8 cellular contexts compared by ENCODE assay signal in genomic region chr18:34787931-34788532, GRCh38.
DNase-seq lines count a peak whose midpoint lies in the region; ATAC-seq and TF ChIP-seq lines count a peak whose summit lies in the region.

No MANE protein-coding gene starts in this region.

- H3K36me3 ChIP-seq in CD8-positive, alpha-beta T cell (ENCODE audit: insufficient read depth, low read length): no peaks in the 10 kb centered on the region
- peaks cover 0 to 2% of the 10 kb centered on the region in 2 donors for H3K36me3 ChIP-seq in neuronal stem cell (replicated peaks in 1 of 2; ENCODE audit: control insufficient read depth in 2 of 2, insufficient read depth in 2 of 2, low read length in 2 of 2)

- POLR2A ChIA-PET in CD8-positive, alpha-beta T cell (lab: Charles Lee): no interaction called here

- H3K9me3 Mint-ChIP-seq in CD8-positive, alpha-beta T cell: peaks cover 2% of the 10 kb centered on the region

- H3K79me1 ChIP-seq in neuronal stem cell (ENCODE audit: low read depth, low read length): no peaks in the 10 kb centered on the region

- no peak overlapping the region for H3K23ac ChIP-seq in neuronal stem cell (ENCODE audit: low read depth, low read length, poor library complexity)

- no CpG with 5 or more reads among the region's 7 CpGs for WGBS in neuronal stem cell (ENCODE audit: extremely low coverage in 2 of 2, insufficient read length in 2 of 2, insufficient replicate concordance in 1 of 2), 2 donors

- peak in 3 of 7 experiments; percentile 14 to 32 (median 16) for DNase-seq in CD8-positive, alpha-beta T cell
- DNase-seq in NCI-H2171 (lab: John Stamatoyannopoulos, UW) (peak; percentile 35), fibroblast of pulmonary artery (ENCODE audit: low read depth) (peak; percentile 79), neuronal stem cell (ENCODE audit: low spot score) (peak; percentile 58), ureter (ENCODE audit: low spot score) (no peak)

- no peak overlapping the region for H2AK5ac ChIP-seq in neuronal stem cell (ENCODE audit: low read depth, low read length)

- CTCF ChIA-PET in CD8-positive, alpha-beta T cell (lab: Charles Lee): interaction anchor here (0.7 to 1.6 kb wide), 4 partner anchors 10 to 127 kb away, joined by 3 to 6 read pairs (median 4); no protein-coding TSS in a partner anchor

- H3K27ac Mint-ChIP-seq in CD8-positive, alpha-beta T cell: no peak overlapping the region

- TF ChIP-seq CTCF in CD8-positive, alpha-beta T cell (IDR thresholded peaks at IDR 0.05): peak; percentile 89
- TF ChIP-seq CTCF in WI38 (IDR thresholded peaks at IDR 0.05; ENCODE audit: low read depth, low read length) (peak; percentile 23; the same call in 1 of the 2 replicates), fibroblast of pulmonary artery (IDR thresholded peaks at IDR 0.05; ENCODE audit: low read length, missing control alignments) (peak; percentile 65)

- H4K8ac ChIP-seq in neuronal stem cell (ENCODE audit: low read depth, low read length): no peak overlapping the region

- H3K4me1 ChIP-seq in CD8-positive, alpha-beta T cell (ENCODE audit: insufficient read depth, low read length): no peaks in the 10 kb centered on the region
- peaks cover 0 to 4% of the 10 kb centered on the region in 2 donors for H3K4me1 ChIP-seq in neuronal stem cell (ENCODE audit: control insufficient read depth in 2 of 2, insufficient read depth in 1 of 2, low read depth in 1 of 2, low read length in 2 of 2)

- no peak overlapping the region for H3K4me2 ChIP-seq in neuronal stem cell (ENCODE audit: insufficient read depth, low read length, poor library complexity, severe bottlenecking)

- H2BK15ac ChIP-seq in neuronal stem cell (ENCODE audit: low read length): no peak overlapping the region

- no peak overlapping the region for H3K18ac ChIP-seq in neuronal stem cell (ENCODE audit: low read length)

- no peaks in the 10 kb centered on the region for H3K9me3 ChIP-seq in CD8-positive, alpha-beta T cell (ENCODE audit: low read length)
- H3K9me3 ChIP-seq in neuronal stem cell (replicated peaks in 1 of 2; ENCODE audit: control insufficient read depth in 2 of 2, insufficient read depth in 1 of 2, low read depth in 1 of 2, low read length in 2 of 2): peaks cover 2 to 3% of the 10 kb centered on the region in 2 donors

- ATAC-seq in CD8-positive, alpha-beta T cell: peak; percentile 59
- ATAC-seq in GM18907 (IDR thresholded peaks at IDR 0.05; ENCODE audit: unreplicated experiment): peak; percentile 74
- peak; percentile 72 for ATAC-seq in HG03135 (IDR thresholded peaks at IDR 0.05; ENCODE audit: unreplicated experiment)

- no peak overlapping the region for H2AFZ ChIP-seq in neuronal stem cell (ENCODE audit: low read length)

- no peak overlapping the region for H2BK12ac ChIP-seq in neuronal stem cell (ENCODE audit: low read length)

- no peaks in the 10 kb centered on the region for H3K36me3 Mint-ChIP-seq in CD8-positive, alpha-beta T cell

- no peaks in the 10 kb centered on the region for H3K27me3 ChIP-seq in CD8-positive, alpha-beta T cell (ENCODE audit: insufficient read depth, low read length)
- no peaks in the 10 kb centered on the region for H3K27me3 ChIP-seq in neuronal stem cell (ENCODE audit: control insufficient read depth in 3 of 3, insufficient read depth in 3 of 3, low read depth in 1 of 3, low read length in 3 of 3)

- H3K4ac ChIP-seq in neuronal stem cell (ENCODE audit: low read length): no peak overlapping the region

- no peak overlapping the region for H3K14ac ChIP-seq in neuronal stem cell (ENCODE audit: low read length)

- H3K4me3 Mint-ChIP-seq in CD8-positive, alpha-beta T cell: no peak overlapping the region

- H3K9ac ChIP-seq in neuronal stem cell (ENCODE audit: low read depth, low read length, poor library complexity): no peak overlapping the region

- no peak overlapping the region for H3K27ac ChIP-seq in CD8-positive, alpha-beta T cell (ENCODE audit: low read depth, low read length)
- no peak overlapping the region for H3K27ac ChIP-seq in neuronal stem cell (replicated peaks; ENCODE audit: low read length)

- intact Hi-C loops in CD8-positive, alpha-beta T cell (cut with DNase I, micrococcal nuclease): loop anchor here (5.0 to 10.0 kb wide), 2 partner anchors 1183 to 1556 kb away; no protein-coding TSS in a partner anchor

- H3K4me3 ChIP-seq in CD8-positive, alpha-beta T cell (ENCODE audit: low read depth, low read length): no peak overlapping the region
- H3K4me3 ChIP-seq in WI38 (ENCODE audit: low read depth, low read length) (no peak overlapping the region), fibroblast of pulmonary artery (replicated peaks; ENCODE audit: low read depth, low read length) (no peak overlapping the region), neuronal stem cell (ENCODE audit: low read length in 2 of 2) (no peak overlapping the region)

- H4K91ac ChIP-seq in neuronal stem cell (ENCODE audit: low read depth, low read length, poor library complexity): no peak overlapping the region

- H2BK120ac ChIP-seq in neuronal stem cell (ENCODE audit: low read depth, low read length): no peak overlapping the region

- peaks cover 6% of the 10 kb centered on the region for H3K4me1 Mint-ChIP-seq in CD8-positive, alpha-beta T cell (ENCODE audit: low read depth)

- H3K27me3 Mint-ChIP-seq in CD8-positive, alpha-beta T cell (ENCODE audit: low read depth): peaks cover 16% of the 10 kb centered on the region

- H2BK5ac ChIP-seq in neuronal stem cell (ENCODE audit: low read length): no peak overlapping the region

Comparison
In these comparisons a context has a peak if more than half of its experiments do, and no peak if none do; other contexts are left out.
1. CTCF ChIP-seq: peak in every context shown above with its lines; median percentile 89 in CD8-positive, alpha-beta T cell; 65 in fibroblast of pulmonary artery; 23 in WI38.